Comparison of ENCODE assay signal across 8 cellular contexts in genomic region chr11:62694455-62695167, GRCh38. TPM values are rescaled to one million over a fixed set of nuclear protein-coding genes. Genes with fewer than 3 reads are reported as not detected.
DNase-seq lines count a peak whose midpoint lies in the region; ATAC-seq and TF ChIP-seq lines count a peak whose summit lies in the region.

No MANE protein-coding gene starts in this region.

- H3K27me3 ChIP-seq in esophagus squamous epithelium, result no peaks in the 10 kb centered on the region

- H3K36me3 ChIP-seq in HEK293 (ENCODE audit: control insufficient read depth in 2 of 2, insufficient read depth in 1 of 2, low read length in 2 of 2) (peaks cover 16 to 69% of the 10 kb centered on the region in 2 experiments; a peak in 2 of 3 replicates), esophagus squamous epithelium (peaks cover 8 to 54% (median 9%) of the 10 kb centered on the region in 3 donors)

- no peak for TF ChIP-seq POLR2A in esophagus squamous epithelium (IDR thresholded peaks at IDR 0.05)

- no peak overlapping the region for H3K4me3 Mint-ChIP-seq in nephron progenitor cell
- no peak overlapping the region for H3K4me3 Mint-ChIP-seq in stimulated activated naive CD8-positive, alpha-beta T cell treated with anti-CD3 and anti-CD28 coated beads, Interleukin-15, amount 100 ng/mL, for 72 hours

- POLR2A ChIA-PET in HEK293 (lab: Yijun Ruan, JAX), result interaction anchor here (0.6 to 1.7 kb wide), 8 partner anchors 12 to 103 kb away, joined by 3 to 12 read pairs (median 4); partner anchors contain the start of genes C11orf98, CSKMT, HNRNPUL2 and TUT1

- intact Hi-C loops in esophagus squamous epithelium (cut with DNase I), result no loop called here

- no peak overlapping the region for H3K4me3 ChIP-seq in HEK293 (ENCODE audit: low read depth, low read length)
- H3K4me3 ChIP-seq in esophagus squamous epithelium, result no peak overlapping the region

- 34 to 55% methylated on average over 10 to 13 of the region's 14 CpGs for WGBS in esophagus squamous epithelium, 2 donors

- H3K27me3 Mint-ChIP-seq in nephron progenitor cell (ENCODE audit: low read depth, poor library complexity), result peaks cover 2% of the 10 kb centered on the region
- H3K27me3 Mint-ChIP-seq in stimulated activated naive CD8-positive, alpha-beta T cell treated with anti-CD3 and anti-CD28 coated beads, Interleukin-15, amount 100 ng/mL, for 72 hours, result no peaks in the 10 kb centered on the region

- TF ChIP-seq CTCF in C4-2B (conservative IDR thresholded peaks at IDR 0.05) (peak; percentile 87), HEK293 (tag by site-specific recombination; IDR thresholded peaks at IDR 0.05) (peak; percentile 11; the same call in 1 of the 2 replicates), esophagus squamous epithelium (IDR thresholded peaks at IDR 0.05) (peak; percentile 62 to 82 (median 72)), nephron progenitor cell (IDR thresholded peaks at IDR 0.05) (peak; percentile 71)

- H3K4me1 ChIP-seq in HEK293 (ENCODE audit: control insufficient read depth, insufficient read depth, low read length) (no peaks in the 10 kb centered on the region), esophagus squamous epithelium (peaks cover 0 to 36% (median 17%) of the 10 kb centered on the region in 3 donors)

- DNase-seq in OCI-M1 (lab: John Stamatoyannopoulos, UW) (peak; percentile 81), esophagus squamous epithelium (lab: John Stamatoyannopoulos, UW) (no peak), nephron progenitor cell (peak; percentile 80)
- peak; percentile 74 for DNase-seq in activated T-cell treated with anti-CD3 and anti-CD28 coated beads, Interleukin-2, amount 50 U/mL, for 1 hour
- peak; percentile 70 for DNase-seq in stimulated activated naive CD8-positive, alpha-beta T cell treated with anti-CD3 and anti-CD28 coated beads, Interleukin-15, amount 100 ng/mL, for 72 hours

- H3K9me3 ChIP-seq in HEK293 (ENCODE audit: control insufficient read depth, insufficient read depth, low read depth, low read length) (no peaks in the 10 kb centered on the region), esophagus squamous epithelium (no peaks in the 10 kb centered on the region)

- ATAC-seq in stimulated activated naive CD8-positive, alpha-beta T cell treated with anti-CD3 and anti-CD28 coated beads, Interleukin-15, amount 100 ng/mL, for 72 hours, result peak; percentile 88
- ATAC-seq in GM21576 (IDR thresholded peaks at IDR 0.05; ENCODE audit: unreplicated experiment), result no peak

- peak overlapping the region; percentile 80 for H3K27ac Mint-ChIP-seq in nephron progenitor cell
- no peak overlapping the region for H3K27ac Mint-ChIP-seq in stimulated activated naive CD8-positive, alpha-beta T cell treated with anti-CD3 and anti-CD28 coated beads, Interleukin-15, amount 100 ng/mL, for 72 hours

- H3K27ac ChIP-seq in C4-2B (no peak overlapping the region), HEK293 (ENCODE audit: extremely low read depth, low read depth, low read length) (no peak overlapping the region), esophagus squamous epithelium (peak overlapping the region in 1 of 4 donors; percentile 25)

- peaks cover 39% of the 10 kb centered on the region for H3K36me3 Mint-ChIP-seq in nephron progenitor cell (ENCODE audit: low read depth)

- CTCF ChIA-PET in HEK293 (lab: Yijun Ruan, JAX), result interaction anchor here (0.5 to 6.8 kb wide), 25 partner anchors 9 to 300 kb away, joined by 3 to 46 read pairs (median 3); partner anchors contain the start of genes C11orf98, CSKMT, LBHD1 and TUT1

- peaks cover 14% of the 10 kb centered on the region for H3K4me1 Mint-ChIP-seq in nephron progenitor cell
- peaks cover 9% of the 10 kb centered on the region for H3K4me1 Mint-ChIP-seq in stimulated activated naive CD8-positive, alpha-beta T cell treated with anti-CD3 and anti-CD28 coated beads, Interleukin-15, amount 100 ng/mL, for 72 hours

- no peaks in the 10 kb centered on the region for H3K9me3 Mint-ChIP-seq in nephron progenitor cell
- no peaks in the 10 kb centered on the region for H3K9me3 Mint-ChIP-seq in stimulated activated naive CD8-positive, alpha-beta T cell treated with anti-CD3 and anti-CD28 coated beads, Interleukin-15, amount 100 ng/mL, for 72 hours

TF ChIP-seq in HEK293, 187 proteins besides CTCF, POLR2A, EP300 and RAD21:
- TF ChIP-seq ZNF654 (tag by site-specific recombination; IDR thresholded peaks at IDR 0.05; ENCODE audit: low read depth), result peak; percentile 48
- 0 out of 2 replicates have a peak, but pooled peaks have one; percentile 10 for TF ChIP-seq ZFHX2 (tag by site-specific recombination; conservative IDR thresholded peaks at IDR 0.05)
- no peak for TF ChIP-seq ZNF155 (tag by site-specific recombination; IDR thresholded peaks at IDR 0.05)
- TF ChIP-seq ZNF561 (tag by site-specific recombination; IDR thresholded peaks at IDR 0.05; ENCODE audit: borderline replicate concordance), result peak; percentile 59; the same call in 1 of the 2 replicates
- TF ChIP-seq PATZ1 (tag by site-specific recombination; IDR thresholded peaks at IDR 0.05), result peak; percentile 25; the same call in 1 of the 2 replicates
- no peak for TF ChIP-seq ZNF214 (tag by site-specific recombination; IDR thresholded peaks at IDR 0.05; ENCODE audit: borderline replicate concordance)

RNA-seq across cellular contexts. Expression of gene LRRN4CL, which starts 5.3 kb away (rescaled TPM):
- total RNA-seq in esophagus squamous epithelium, result 10 to 100 TPM in 1 of 4 donors, 1 to 10 TPM in 2, under 1 TPM in 1; 0.27 to 12.0 (median 4.5) TPM

RNA-seq across cellular contexts. Expression of gene BSCL2, which starts 12.6 kb away (rescaled TPM):
- total RNA-seq in esophagus squamous epithelium, result 10 to 100 TPM; 25.7 to 69.4 (median 32.6) TPM

RNA-seq across cellular contexts. Expression of gene GNG3, which starts 12.9 kb away (rescaled TPM):
- not detected for total RNA-seq in esophagus squamous epithelium

RNA-seq across cellular contexts. Expression of gene UBXN1, which starts 15.7 kb away (rescaled TPM):
- total RNA-seq in esophagus squamous epithelium, result 100 to 1,000 TPM in 1 of 4 donors, 10 to 100 TPM in 3; 67.3 to 148 (median 86.1) TPM

RNA-seq across cellular contexts. Expression of gene LBHD1, which starts 22.5 kb away (rescaled TPM):
- 1 to 10 TPM; 1.8 to 3.6 (median 2.5) TPM for total RNA-seq in esophagus squamous epithelium

Comparison
In these comparisons a context has a peak if more than half of its experiments do, and no peak if none do; other contexts are left out.
1. CTCF ChIP-seq: peak in every context shown above with its lines; median percentile 87 in C4-2B; 72 in esophagus squamous epithelium; 71 in nephron progenitor cell; 11 in HEK293.